In genomic region chr2:202782930-202783558, GRCh38 we compare ENCODE assay signal across 14 cellular contexts.
"Had no signal": no experiment of that assay in that cellular context is flagged by ENCODE, and none has a peak within 500 bp of the region (broad histone marks: within the 10 kb centered on the region; RNA-seq: fewer than 3 reads in every experiment).

No MANE protein-coding gene starts in this region.

- H3K27ac ChIP-seq: brain microvascular endothelial cell, epithelial cell of prostate, neutrophil had no signal

- H3K27me3 ChIP-seq: brain microvascular endothelial cell, neutrophil had no signal

- H3K9me3 ChIP-seq: neutrophil had no signal

- DNase-seq: activated CD8-positive, alpha-beta memory T cell treated with anti-CD3 and anti-CD28 coated beads, Interleukin-2, amount 50 U/mL, for 4 hours; activated CD8-positive, alpha-beta T cell treated with anti-CD3 and anti-CD28 coated beads for 36 hours; activated naive CD4-positive, alpha-beta T cell; brain microvascular endothelial cell; effector memory CD8-positive, alpha-beta T cell; immature natural killer cell; left colon; right cardiac atrium; stimulated activated CD4-positive, alpha-beta T cell treated with anti-CD3 and anti-CD28 coated beads, Interleukin-2, amount 100 ng/mL, for 24 hours; stimulated activated naive CD4-positive, alpha-beta T cell; T-cell; T1000 had no signal

- ATAC-seq: activated CD8-positive, alpha-beta T cell treated with anti-CD3 and anti-CD28 coated beads for 36 hours; effector memory CD8-positive, alpha-beta T cell; left colon; right cardiac atrium; T-cell had no signal

- H3K36me3 ChIP-seq: brain microvascular endothelial cell, neutrophil had no signal
